ENCODE assay signal across 20 cellular contexts in genomic region chr2:25388491-25388890, GRCh38. TPM values are rescaled to one million over a fixed set of nuclear protein-coding genes. Genes with fewer than 3 reads are reported as not detected.
DNase-seq lines count a peak whose midpoint lies in the region; ATAC-seq and TF ChIP-seq lines count a peak whose summit lies in the region.
"Had no signal": no experiment of that assay in that cellular context is flagged by ENCODE, and none has a peak within 500 bp of the region (broad histone marks: within the 10 kb centered on the region; RNA-seq: fewer than 3 reads in every experiment).

No MANE protein-coding gene starts in this region.

- H3K36me3 Mint-ChIP-seq in activated CD4-positive, alpha-beta T cell treated with anti-CD3 and anti-CD28 coated beads for 36 hours (ENCODE audit: low read depth): peaks cover 10% of the 10 kb centered on the region
- peaks cover 27% of the 10 kb centered on the region for H3K36me3 Mint-ChIP-seq in T-helper 2 cell treated with Interferon-gamma antibody and Interleukin-4, amounts not matched to agents 5 μg/mL and 100 μg/mL, for 36 hours (ENCODE audit: low read depth)
- H3K36me3 Mint-ChIP-seq in naive B cell: peaks cover 10 to 40% of the 10 kb centered on the region in 2 donors

- intact Hi-C loops in activated CD4-positive, alpha-beta T cell treated with anti-CD3 and anti-CD28 coated beads for 36 hours (cut with DNase I, micrococcal nuclease): no loop called here

- H3K27me3 ChIP-seq in upper lobe of left lung: no peaks in the 10 kb centered on the region
- H3K27me3 ChIP-seq: heart right ventricle, neural progenitor cell, transverse colon had no signal

- peak; percentile 81 for ATAC-seq in activated CD4-positive, alpha-beta T cell treated with anti-CD3 and anti-CD28 coated beads for 36 hours
- ATAC-seq in GM19395 (IDR thresholded peaks at IDR 0.05; ENCODE audit: unreplicated experiment) (peak; percentile 66), naive B cell (ENCODE audit: low read depth in 2 of 2) (no peak), upper lobe of left lung (ENCODE audit: low FRiP score in 2 of 2) (no peak)
- ATAC-seq: heart right ventricle had no signal

- TF ChIP-seq CTCF in upper lobe of left lung (IDR thresholded peaks at IDR 0.05): no peak

- no peaks in the 10 kb centered on the region for H3K27me3 Mint-ChIP-seq in activated CD4-positive, alpha-beta T cell treated with anti-CD3 and anti-CD28 coated beads for 36 hours
- no peaks in the 10 kb centered on the region for H3K27me3 Mint-ChIP-seq in T-helper 2 cell treated with Interferon-gamma antibody and Interleukin-4, amounts not matched to agents 5 μg/mL and 100 μg/mL, for 36 hours (ENCODE audit: low read depth)
- no peaks in the 10 kb centered on the region for H3K27me3 Mint-ChIP-seq in naive B cell

- peak overlapping the region; percentile 66 for H3K27ac Mint-ChIP-seq in activated CD4-positive, alpha-beta T cell treated with anti-CD3 and anti-CD28 coated beads for 36 hours
- H3K27ac Mint-ChIP-seq in T-helper 2 cell treated with Interferon-gamma antibody and Interleukin-4, amounts not matched to agents 5 μg/mL and 100 μg/mL, for 36 hours: peak overlapping the region; percentile 68
- peak overlapping the region in 4 of 6 donors; percentile 27 to 75 (median 63) for H3K27ac Mint-ChIP-seq in naive B cell
- H3K27ac Mint-ChIP-seq: neural progenitor cell had no signal

- no peak overlapping the region for H3K27ac ChIP-seq in upper lobe of left lung
- H3K27ac ChIP-seq: 22Rv1, heart right ventricle, neural progenitor cell, transverse colon had no signal

- H3K4me3 ChIP-seq in upper lobe of left lung: no peak overlapping the region
- H3K4me3 ChIP-seq: heart right ventricle, neural progenitor cell, transverse colon had no signal

- TF ChIP-seq POLR2A in upper lobe of left lung (IDR thresholded peaks at IDR 0.05): no peak

- 58 to 59% methylated on average over 6 of the region's 6 CpGs for WGBS in upper lobe of left lung, 2 donors

- no peak overlapping the region for H3K4me3 Mint-ChIP-seq in activated CD4-positive, alpha-beta T cell treated with anti-CD3 and anti-CD28 coated beads for 36 hours
- H3K4me3 Mint-ChIP-seq in T-helper 2 cell treated with Interferon-gamma antibody and Interleukin-4, amounts not matched to agents 5 μg/mL and 100 μg/mL, for 36 hours: peak overlapping the region; percentile 7
- peak overlapping the region in 2 of 8 donors; percentile 32 to 53 for H3K4me3 Mint-ChIP-seq in naive B cell
- H3K4me3 Mint-ChIP-seq: neural progenitor cell had no signal

- DNase-seq in activated CD4-positive, alpha-beta T cell treated with anti-CD3 and anti-CD28 coated beads for 36 hours: peak; percentile 44
- no peak for DNase-seq in activated CD4-positive, alpha-beta T cell treated with anti-CD3 and anti-CD28 coated beads, Interleukin-2, amount 50 U/mL, for 48 hours
- no peak for DNase-seq in T-helper 2 cell treated with Interferon-gamma antibody and Interleukin-4, amounts not matched to agents 5 μg/mL and 100 μg/mL, for 36 hours (ENCODE audit: low spot score)
- DNase-seq in naive B cell: no peak
- no peak for DNase-seq in NCI-H446 (lab: John Stamatoyannopoulos, UW)
- DNase-seq in occipital lobe (lab: John Stamatoyannopoulos, UW): no peak
- DNase-seq in upper lobe of left lung: no peak
- DNase-seq: activated CD4-positive, alpha-beta T cell treated with anti-CD3 and anti-CD28 coated beads, Interleukin-2, amount 50 U/mL, for 4 hours; central memory CD4-positive, alpha-beta T cell; heart right ventricle; mammary epithelial cell; NCI-H187 treated with DMSO at 0.1 percent for 48 hours; NCI-H510A; retina; stimulated activated naive CD4-positive, alpha-beta T cell treated with Interleukin-2 at 50 U/mL for 16 hours; T1000; transverse colon had no signal

- no peaks in the 10 kb centered on the region for H3K4me1 ChIP-seq in upper lobe of left lung
- H3K4me1 ChIP-seq: heart right ventricle, transverse colon had no signal

- H3K36me3 ChIP-seq in upper lobe of left lung: peaks cover 0 to 5% (median 2%) of the 10 kb centered on the region in 4 donors
- H3K36me3 ChIP-seq: neural progenitor cell, transverse colon had no signal

- peaks cover 13% of the 10 kb centered on the region for H3K4me1 Mint-ChIP-seq in activated CD4-positive, alpha-beta T cell treated with anti-CD3 and anti-CD28 coated beads for 36 hours
- peaks cover 20% of the 10 kb centered on the region for H3K4me1 Mint-ChIP-seq in T-helper 2 cell treated with Interferon-gamma antibody and Interleukin-4, amounts not matched to agents 5 μg/mL and 100 μg/mL, for 36 hours (ENCODE audit: low read depth)
- H3K4me1 Mint-ChIP-seq in naive B cell: peaks cover 7 to 15% (median 8%) of the 10 kb centered on the region in 3 donors

- H3K9me3 Mint-ChIP-seq in activated CD4-positive, alpha-beta T cell treated with anti-CD3 and anti-CD28 coated beads for 36 hours (ENCODE audit: low read depth): no peaks in the 10 kb centered on the region
- peaks cover 3% of the 10 kb centered on the region for H3K9me3 Mint-ChIP-seq in T-helper 2 cell treated with Interferon-gamma antibody and Interleukin-4, amounts not matched to agents 5 μg/mL and 100 μg/mL, for 36 hours
- no peaks in the 10 kb centered on the region for H3K9me3 Mint-ChIP-seq in naive B cell

- no peak for TF ChIP-seq EP300 in upper lobe of left lung (IDR thresholded peaks at IDR 0.05)

- POLR2A ChIA-PET in activated CD4-positive, alpha-beta T cell treated with anti-CD3 and anti-CD28 coated beads for 36 hours (lab: Charles Lee): no interaction called here

- no peaks in the 10 kb centered on the region for H3K9me3 ChIP-seq in upper lobe of left lung
- H3K9me3 ChIP-seq: heart right ventricle, transverse colon had no signal

- CTCF ChIA-PET in activated CD4-positive, alpha-beta T cell treated with anti-CD3 and anti-CD28 coated beads for 36 hours (lab: Charles Lee): interaction anchor here (0.6 to 1.1 kb wide), 4 partner anchors 20 to 795 kb away, joined by 3 to 4 read pairs (median 3); no protein-coding TSS in a partner anchor

RNA-seq across cellular contexts. Expression of gene DNMT3A, which starts 46.8 kb away (rescaled TPM):
- 10 to 100 TPM; 62.3 to 76.2 TPM for total RNA-seq in activated CD4-positive, alpha-beta T cell treated with anti-CD3 and anti-CD28 coated beads for 36 hours
- polyA plus RNA-seq in naive B cell (ENCODE audit: low read depth in 6 of 6): 10 to 100 TPM in 2 of 6 donors, 1 to 10 TPM in 4; 7.3 to 14.0 (median 8.5) TPM
- total RNA-seq in occipital lobe (53.3 TPM), upper lobe of left lung (10 to 100 TPM in 5 of 6 donors, 1 to 10 TPM in 1; 7.8 to 49.2 (median 30.4) TPM)

Comparison
In these comparisons a context has a peak if more than half of its experiments do, and no peak if none do; other contexts are left out.
1. ATAC-seq: peak in activated CD4-positive, alpha-beta T cell treated with anti-CD3 and anti-CD28 coated beads for 36 hours (single experiment) and GM19395 (single experiment); none in naive B cell (0 of 2) and upper lobe of left lung (0 of 2).
2. Peak in every context shown above with its lines, with median percentiles within 50 percentile points of each other: H3K27ac Mint-ChIP-seq.